In genomic region chr18:48784654-48785053, GRCh38 we compare ENCODE assay signal across 13 cellular contexts.
DNase-seq lines count a peak whose midpoint lies in the region; ATAC-seq, FAIRE-seq and TF ChIP-seq lines count a peak whose summit lies in the region.
"Had no signal": no experiment of that assay in that cellular context is flagged by ENCODE, and none has a peak within 500 bp of the region (broad histone marks: within the 10 kb centered on the region; RNA-seq: fewer than 3 reads in every experiment).

No MANE protein-coding gene starts in this region.

- no peaks in the 10 kb centered on the region for H3K9me3 Mint-ChIP-seq in activated CD4-positive, alpha-beta T cell treated with anti-CD3 and anti-CD28 coated beads, Interleukin-2, amount 10 ng/mL, durations not matched to agents 7 days and 5 days
- H3K9me3 Mint-ChIP-seq in GM23338, result no peaks in the 10 kb centered on the region

- H3K27ac Mint-ChIP-seq in activated CD4-positive, alpha-beta T cell treated with anti-CD3 and anti-CD28 coated beads, Interleukin-2, amount 10 ng/mL, durations not matched to agents 7 days and 5 days, result peak overlapping the region; percentile 67
- H3K27ac Mint-ChIP-seq in T-helper 17 cell (peak overlapping the region; percentile 84), GM23338 (no peak overlapping the region)

- WGBS in small intestine, 3 donors, result 73 to 95% (median 74%) methylated on average over 5 of the region's 5 CpGs

- DNase-seq in activated CD4-positive, alpha-beta T cell treated with anti-CD3 and anti-CD28 coated beads, Interleukin-2, amount 10 ng/mL, durations not matched to agents 7 days and 5 days, result no peak
- DNase-seq in activated CD4-positive, alpha-beta T cell treated with anti-CD3 and anti-CD28 coated beads, Interleukin-2, amount 50 U/mL, for 48 hours, result no peak
- DNase-seq in T-helper 17 cell (no peak), small intestine (no peak), GM23338 (ENCODE audit: low spot score) (no peak)
- DNase-seq: activated CD8-positive, alpha-beta memory T cell treated with anti-CD3 and anti-CD28 coated beads, Interleukin-2, amount 50 U/mL, for 4 hours; GOT3; NCI-H2171 treated with DMSO at 0.1 percent for 48 hours had no signal

- H3K9me3 ChIP-seq in T-helper 17 cell (ENCODE audit: control insufficient read depth, low read length, poor library complexity, severe bottlenecking) (no peaks in the 10 kb centered on the region), small intestine (ENCODE audit: control insufficient read depth, low read depth) (no peaks in the 10 kb centered on the region)
- H3K9me3 ChIP-seq: body of pancreas had no signal

- H3K27me3 ChIP-seq in small intestine (ENCODE audit: control insufficient read depth in 2 of 2, insufficient read depth in 2 of 2, low read length in 2 of 2) (no peaks in the 10 kb centered on the region), GM23338 (ENCODE audit: insufficient read depth) (no peaks in the 10 kb centered on the region)
- H3K27me3 ChIP-seq: body of pancreas had no signal

- ATAC-seq in HG02678 (IDR thresholded peaks at IDR 0.05; ENCODE audit: unreplicated experiment) (peak; percentile 23), T-helper 17 cell (no peak), GM23338 (no peak), GM18868 (IDR thresholded peaks at IDR 0.05; ENCODE audit: unreplicated experiment) (no peak), HG03175 (IDR thresholded peaks at IDR 0.05; ENCODE audit: unreplicated experiment) (no peak)
- ATAC-seq: body of pancreas had no signal

- H3F3A ChIP-seq in GM23338 (replicated peaks; ENCODE audit: low read depth), result no peaks in the 10 kb centered on the region

- H3K79me2 ChIP-seq in GM23338 (replicated peaks; ENCODE audit: insufficient read depth), result no peaks in the 10 kb centered on the region

- CTCF ChIA-PET in activated CD4-positive, alpha-beta T cell treated with anti-CD3 and anti-CD28 coated beads, Interleukin-2, amount 10 ng/mL, durations not matched to agents 7 days and 5 days (lab: Charles Lee), result interaction anchor here (1.4 to 2.2 kb wide), 3 partner anchors 8 to 13 kb away, joined by 4 to 10 read pairs (median 5); no protein-coding TSS in a partner anchor

- TF ChIP-seq CTCF in GM23338 (conservative IDR thresholded peaks at IDR 0.05; ENCODE audit: low read depth in 2 of 2), result no peak

- H3K27ac ChIP-seq in small intestine (ENCODE audit: low read depth in 1 of 2, low read length in 1 of 2) (peak overlapping the region; percentile 15 to 41), GM23338 (ENCODE audit: low read depth) (no peak overlapping the region)
- H3K27ac ChIP-seq: body of pancreas had no signal

- POLR2A ChIA-PET in activated CD4-positive, alpha-beta T cell treated with anti-CD3 and anti-CD28 coated beads, Interleukin-2, amount 10 ng/mL, durations not matched to agents 7 days and 5 days (lab: Charles Lee), result no interaction called here

- no peak overlapping the region for H3K4me3 ChIP-seq in small intestine (ENCODE audit: low read depth in 1 of 2, low read length in 2 of 2)
- H3K4me3 ChIP-seq in GM23338, result no peak overlapping the region
- H3K4me3 ChIP-seq: body of pancreas had no signal

- peaks cover 5 to 15% of the 10 kb centered on the region in 2 donors for H3K4me1 ChIP-seq in small intestine (ENCODE audit: control insufficient read depth in 2 of 2, insufficient read depth in 1 of 2, low read depth in 1 of 2, low read length in 1 of 2)
- no peaks in the 10 kb centered on the region for H3K4me1 ChIP-seq in GM23338 (ENCODE audit: insufficient read depth)

- H3K4me2 ChIP-seq in GM23338, result no peak overlapping the region

- H4K20me1 ChIP-seq in GM23338 (replicated peaks; ENCODE audit: insufficient read depth), result no peaks in the 10 kb centered on the region

- no peaks in the 10 kb centered on the region for H3K36me3 Mint-ChIP-seq in activated CD4-positive, alpha-beta T cell treated with anti-CD3 and anti-CD28 coated beads, Interleukin-2, amount 10 ng/mL, durations not matched to agents 7 days and 5 days (ENCODE audit: low read depth)
- H3K36me3 Mint-ChIP-seq in T-helper 17 cell (ENCODE audit: low read depth), result peaks cover 2% of the 10 kb centered on the region
- H3K36me3 Mint-ChIP-seq in GM23338 (ENCODE audit: low read depth), result no peaks in the 10 kb centered on the region; the same call in 2 of the 3 replicates

- no peak overlapping the region for H3K4me3 Mint-ChIP-seq in activated CD4-positive, alpha-beta T cell treated with anti-CD3 and anti-CD28 coated beads, Interleukin-2, amount 10 ng/mL, durations not matched to agents 7 days and 5 days
- H3K4me3 Mint-ChIP-seq in T-helper 17 cell (peak overlapping the region; percentile 69), GM23338 (no peak overlapping the region)

- no peaks in the 10 kb centered on the region for H3K27me3 Mint-ChIP-seq in activated CD4-positive, alpha-beta T cell treated with anti-CD3 and anti-CD28 coated beads, Interleukin-2, amount 10 ng/mL, durations not matched to agents 7 days and 5 days
- H3K27me3 Mint-ChIP-seq in T-helper 17 cell (no peaks in the 10 kb centered on the region), GM23338 (ENCODE audit: insufficient read depth, low read depth, poor library complexity) (no peaks in the 10 kb centered on the region)

- FAIRE-seq in small intestine (lab: Jason Lieb, UNC), result no peak
- FAIRE-seq: urothelium cell line had no signal

- H3K36me3 ChIP-seq in small intestine (ENCODE audit: control insufficient read depth in 2 of 2, insufficient read depth in 2 of 2, low read length in 2 of 2), result no peaks in the 10 kb centered on the region
- no peaks in the 10 kb centered on the region for H3K36me3 ChIP-seq in GM23338 (ENCODE audit: insufficient read depth)

- no peak overlapping the region for H2AFZ ChIP-seq in GM23338

- peaks cover 11% of the 10 kb centered on the region for H3K4me1 Mint-ChIP-seq in activated CD4-positive, alpha-beta T cell treated with anti-CD3 and anti-CD28 coated beads, Interleukin-2, amount 10 ng/mL, durations not matched to agents 7 days and 5 days
- H3K4me1 Mint-ChIP-seq in T-helper 17 cell, result peaks cover 26% of the 10 kb centered on the region
- peaks cover 22% of the 10 kb centered on the region; the same call in 2 of the 3 replicates for H3K4me1 Mint-ChIP-seq in GM23338

- no peaks in the 10 kb centered on the region for H3K9me2 ChIP-seq in GM23338 (ENCODE audit: insufficient read depth)

TF ChIP-seq in GM23338, 12 proteins besides CTCF, POLR2A, EP300 and RAD21 (continues in another document):
- no peak for TF ChIP-seq JUNB (IDR thresholded peaks at IDR 0.05; ENCODE audit: unreplicated experiment)
- no peak for TF ChIP-seq ZNF331 (CRISPR knock-in tag; IDR thresholded peaks at IDR 0.05; ENCODE audit: low read depth)
- no peak for TF ChIP-seq EZH2 (IDR thresholded peaks at IDR 0.05; ENCODE audit: low read depth, unreplicated experiment)
- TF ChIP-seq CREB1 (CRISPR knock-in tag; IDR thresholded peaks at IDR 0.05; ENCODE audit: low read depth), result no peak
- no peak for TF ChIP-seq POLR2AphosphoS5 (IDR thresholded peaks at IDR 0.05; ENCODE audit: low read depth)
- no peak for TF ChIP-seq ETS1 (IDR thresholded peaks at IDR 0.05)
- no peak for TF ChIP-seq NANOG (IDR thresholded peaks at IDR 0.05; ENCODE audit: borderline replicate concordance)
- TF ChIP-seq EZH2phosphoT487 (IDR thresholded peaks at IDR 0.05; ENCODE audit: unreplicated experiment), result no peak
- TF ChIP-seq STAT1 (IDR thresholded peaks at IDR 0.05; ENCODE audit: unreplicated experiment), result no peak
- TF ChIP-seq ZNF114 (CRISPR knock-in tag; IDR thresholded peaks at IDR 0.05), result no peak
- TF ChIP-seq REST (IDR thresholded peaks at IDR 0.05; ENCODE audit: unreplicated experiment), result no peak
